1 cellular context compared by ENCODE assay signal in the genomic region with DNA sequence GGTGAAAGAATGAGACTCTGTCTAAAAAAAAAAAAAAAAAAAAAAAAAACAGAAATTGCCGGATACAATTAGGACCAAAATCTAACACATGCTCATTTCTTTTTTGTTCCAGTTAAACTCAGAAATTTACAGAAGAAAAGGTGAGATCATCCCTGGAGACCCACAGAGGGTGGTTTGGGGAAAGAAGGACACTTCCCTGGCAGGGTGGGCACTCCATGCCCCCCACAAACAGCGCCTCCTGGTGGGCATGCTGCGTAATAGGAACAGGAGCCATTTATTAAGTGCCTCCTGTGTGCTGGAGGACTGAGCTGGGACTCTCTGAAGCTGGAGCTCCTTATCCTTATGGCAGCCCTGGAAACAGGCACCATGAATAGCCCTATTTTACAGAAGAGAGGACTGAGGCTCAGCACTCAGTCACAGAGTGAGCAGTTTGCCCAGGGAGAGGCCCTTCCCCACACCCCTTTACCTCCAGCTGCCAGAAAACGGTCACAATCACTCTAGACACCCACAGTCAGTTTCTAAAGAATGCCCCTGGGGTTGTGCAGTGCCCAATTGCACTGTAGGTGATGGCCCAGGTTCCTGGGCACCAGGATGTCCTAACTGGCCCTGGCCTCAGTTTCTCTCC.
TF ChIP-seq lines count a peak whose summit lies in the region.

No MANE protein-coding gene starts in this region.

TF ChIP-seq in K562, 482 proteins besides CTCF, POLR2A, EP300 and RAD21 (continued from another document and continues in another):
- TF ChIP-seq, protein P1, sequence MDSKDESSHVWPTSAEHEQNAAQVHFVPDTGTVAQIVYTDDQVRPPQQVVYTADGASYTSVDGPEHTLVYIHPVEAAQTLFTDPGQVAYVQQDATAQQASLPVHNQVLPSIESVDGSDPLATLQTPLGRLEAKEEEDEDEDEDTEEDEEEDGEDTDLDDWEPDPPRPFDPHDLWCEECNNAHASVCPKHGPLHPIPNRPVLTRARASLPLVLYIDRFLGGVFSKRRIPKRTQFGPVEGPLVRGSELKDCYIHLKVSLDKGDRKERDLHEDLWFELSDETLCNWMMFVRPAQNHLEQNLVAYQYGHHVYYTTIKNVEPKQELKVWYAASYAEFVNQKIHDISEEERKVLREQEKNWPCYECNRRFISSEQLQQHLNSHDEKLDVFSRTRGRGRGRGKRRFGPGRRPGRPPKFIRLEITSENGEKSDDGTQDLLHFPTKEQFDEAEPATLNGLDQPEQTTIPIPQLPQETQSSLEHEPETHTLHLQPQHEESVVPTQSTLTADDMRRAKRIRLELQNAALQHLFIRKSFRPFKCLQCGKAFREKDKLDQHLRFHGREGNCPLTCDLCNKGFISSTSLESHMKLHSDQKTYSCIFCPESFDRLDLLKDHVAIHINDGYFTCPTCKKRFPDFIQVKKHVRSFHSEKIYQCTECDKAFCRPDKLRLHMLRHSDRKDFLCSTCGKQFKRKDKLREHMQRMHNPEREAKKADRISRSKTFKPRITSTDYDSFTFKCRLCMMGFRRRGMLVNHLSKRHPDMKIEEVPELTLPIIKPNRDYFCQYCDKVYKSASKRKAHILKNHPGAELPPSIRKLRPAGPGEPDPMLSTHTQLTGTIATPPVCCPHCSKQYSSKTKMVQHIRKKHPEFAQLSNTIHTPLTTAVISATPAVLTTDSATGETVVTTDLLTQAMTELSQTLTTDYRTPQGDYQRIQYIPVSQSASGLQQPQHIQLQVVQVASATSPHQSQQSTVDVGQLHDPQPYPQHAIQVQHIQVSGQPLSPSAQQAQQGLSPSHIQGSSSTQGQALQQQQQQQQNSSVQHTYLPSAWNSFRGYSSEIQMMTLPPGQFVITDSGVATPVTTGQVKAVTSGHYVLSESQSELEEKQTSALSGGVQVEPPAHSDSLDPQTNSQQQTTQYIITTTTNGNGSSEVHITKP (IDR thresholded peaks at IDR 0.05; ENCODE audit: partially characterized antibody): no peak
- TF ChIP-seq MCM2 (IDR thresholded peaks at IDR 0.05; ENCODE audit: low read depth) (no peak), MIER1 (IDR thresholded peaks at IDR 0.05; ENCODE audit: low read depth) (no peak), ZNF23 (CRISPR knock-in tag; IDR thresholded peaks at IDR 0.05) (no peak), EP400 (IDR thresholded peaks at IDR 0.05) (no peak), NCOA2 (IDR thresholded peaks at IDR 0.05; ENCODE audit: partially characterized antibody in 2 of 2) (no peak), ARNT (IDR thresholded peaks at IDR 0.05) (no peak), MXI1 (IDR thresholded peaks at IDR 0.05; ENCODE audit: low read depth, low read length) (no peak), TCF7 (IDR thresholded peaks at IDR 0.05; ENCODE audit: borderline replicate concordance) (no peak), YY1 (IDR thresholded peaks at IDR 0.05; ENCODE audit: borderline replicate concordance in 1 of 3, control insufficient read depth in 1 of 3, extremely low read depth in 1 of 3, insufficient read depth in 3 of 3, insufficient read length in 1 of 3, insufficient replicate concordance in 2 of 3, low read depth in 1 of 3, low read length in 2 of 3) (peak in 1 of 3 experiments; percentile 70), NR3C1 (CRISPR knock-in tag; IDR thresholded peaks at IDR 0.05) (no peak), MYNN (IDR thresholded peaks at IDR 0.05) (peak; percentile 72; the same call in 1 of the 2 replicates), MYNN (CRISPR knock-in tag; IDR thresholded peaks at IDR 0.05) (no peak), CBFA2T3 (IDR thresholded peaks at IDR 0.05) (no peak), GTF2E2 (tag; IDR thresholded peaks at IDR 0.05) (no peak), ZZZ3 (IDR thresholded peaks at IDR 0.05) (no peak), TBL1XR1 (IDR thresholded peaks at IDR 0.05; ENCODE audit: low read length in 2 of 2) (no peak), RCOR1 (IDR thresholded peaks at IDR 0.05; ENCODE audit: borderline replicate concordance in 1 of 2, low read depth in 2 of 2, low read length in 2 of 2) (peak in 1 of 2 experiments; percentile 8; a peak in 1 of 4 replicates), ZEB2 (IDR thresholded peaks at IDR 0.05) (no peak), BRD4 (IDR thresholded peaks at IDR 0.05) (no peak), CSDE1 (IDR thresholded peaks at IDR 0.05) (no peak), POLR3A (IDR thresholded peaks at IDR 0.05; ENCODE audit: borderline replicate concordance, extremely low read depth, insufficient read depth, insufficient read length) (no peak), MEIS2 (IDR thresholded peaks at IDR 0.05; ENCODE audit: partially characterized antibody) (no peak), JUNB (CRISPR knock-in tag; conservative IDR thresholded peaks at IDR 0.05) (no peak), RB1 (IDR thresholded peaks at IDR 0.05; ENCODE audit: low read depth) (peak; percentile 45; the same call in 1 of the 2 replicates), SMAD4 (CRISPR knock-in tag; conservative IDR thresholded peaks at IDR 0.05) (no peak)
- TF ChIP-seq, protein P2, sequence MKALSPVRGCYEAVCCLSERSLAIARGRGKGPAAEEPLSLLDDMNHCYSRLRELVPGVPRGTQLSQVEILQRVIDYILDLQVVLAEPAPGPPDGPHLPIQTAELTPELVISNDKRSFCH (CRISPR knock-in tag; IDR thresholded peaks at IDR 0.05): no peak
- TF ChIP-seq, protein P2 (tag; IDR thresholded peaks at IDR 0.05): 0 out of 2 replicates have a peak, but pooled peaks have one; percentile 24
- TF ChIP-seq, protein P3, sequence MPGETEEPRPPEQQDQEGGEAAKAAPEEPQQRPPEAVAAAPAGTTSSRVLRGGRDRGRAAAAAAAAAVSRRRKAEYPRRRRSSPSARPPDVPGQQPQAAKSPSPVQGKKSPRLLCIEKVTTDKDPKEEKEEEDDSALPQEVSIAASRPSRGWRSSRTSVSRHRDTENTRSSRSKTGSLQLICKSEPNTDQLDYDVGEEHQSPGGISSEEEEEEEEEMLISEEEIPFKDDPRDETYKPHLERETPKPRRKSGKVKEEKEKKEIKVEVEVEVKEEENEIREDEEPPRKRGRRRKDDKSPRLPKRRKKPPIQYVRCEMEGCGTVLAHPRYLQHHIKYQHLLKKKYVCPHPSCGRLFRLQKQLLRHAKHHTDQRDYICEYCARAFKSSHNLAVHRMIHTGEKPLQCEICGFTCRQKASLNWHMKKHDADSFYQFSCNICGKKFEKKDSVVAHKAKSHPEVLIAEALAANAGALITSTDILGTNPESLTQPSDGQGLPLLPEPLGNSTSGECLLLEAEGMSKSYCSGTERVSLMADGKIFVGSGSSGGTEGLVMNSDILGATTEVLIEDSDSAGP (CRISPR knock-in tag; IDR thresholded peaks at IDR 0.05): no peak
- TF ChIP-seq, protein P4, sequence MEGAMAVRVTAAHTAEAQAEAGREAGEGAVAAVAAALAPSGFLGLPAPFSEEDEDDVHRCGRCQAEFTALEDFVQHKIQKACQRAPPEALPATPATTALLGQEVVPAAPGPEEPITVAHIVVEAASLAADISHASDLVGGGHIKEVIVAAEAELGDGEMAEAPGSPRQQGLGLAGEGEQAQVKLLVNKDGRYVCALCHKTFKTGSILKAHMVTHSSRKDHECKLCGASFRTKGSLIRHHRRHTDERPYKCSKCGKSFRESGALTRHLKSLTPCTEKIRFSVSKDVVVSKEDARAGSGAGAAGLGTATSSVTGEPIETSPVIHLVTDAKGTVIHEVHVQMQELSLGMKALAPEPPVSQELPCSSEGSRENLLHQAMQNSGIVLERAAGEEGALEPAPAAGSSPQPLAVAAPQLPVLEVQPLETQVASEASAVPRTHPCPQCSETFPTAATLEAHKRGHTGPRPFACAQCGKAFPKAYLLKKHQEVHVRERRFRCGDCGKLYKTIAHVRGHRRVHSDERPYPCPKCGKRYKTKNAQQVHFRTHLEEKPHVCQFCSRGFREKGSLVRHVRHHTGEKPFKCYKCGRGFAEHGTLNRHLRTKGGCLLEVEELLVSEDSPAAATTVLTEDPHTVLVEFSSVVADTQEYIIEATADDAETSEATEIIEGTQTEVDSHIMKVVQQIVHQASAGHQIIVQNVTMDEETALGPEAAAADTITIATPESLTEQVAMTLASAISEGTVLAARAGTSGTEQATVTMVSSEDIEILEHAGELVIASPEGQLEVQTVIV (CRISPR knock-in tag; IDR thresholded peaks at IDR 0.05; ENCODE audit: borderline replicate concordance): no peak
- TF ChIP-seq, protein P5, sequence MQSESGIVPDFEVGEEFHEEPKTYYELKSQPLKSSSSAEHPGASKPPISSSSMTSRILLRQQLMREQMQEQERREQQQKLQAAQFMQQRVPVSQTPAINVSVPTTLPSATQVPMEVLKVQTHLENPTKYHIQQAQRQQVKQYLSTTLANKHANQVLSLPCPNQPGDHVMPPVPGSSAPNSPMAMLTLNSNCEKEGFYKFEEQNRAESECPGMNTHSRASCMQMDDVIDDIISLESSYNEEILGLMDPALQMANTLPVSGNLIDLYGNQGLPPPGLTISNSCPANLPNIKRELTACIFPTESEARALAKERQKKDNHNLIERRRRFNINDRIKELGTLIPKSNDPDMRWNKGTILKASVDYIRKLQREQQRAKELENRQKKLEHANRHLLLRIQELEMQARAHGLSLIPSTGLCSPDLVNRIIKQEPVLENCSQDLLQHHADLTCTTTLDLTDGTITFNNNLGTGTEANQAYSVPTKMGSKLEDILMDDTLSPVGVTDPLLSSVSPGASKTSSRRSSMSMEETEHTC (IDR thresholded peaks at IDR 0.05): no peak
- TF ChIP-seq, protein P6, sequence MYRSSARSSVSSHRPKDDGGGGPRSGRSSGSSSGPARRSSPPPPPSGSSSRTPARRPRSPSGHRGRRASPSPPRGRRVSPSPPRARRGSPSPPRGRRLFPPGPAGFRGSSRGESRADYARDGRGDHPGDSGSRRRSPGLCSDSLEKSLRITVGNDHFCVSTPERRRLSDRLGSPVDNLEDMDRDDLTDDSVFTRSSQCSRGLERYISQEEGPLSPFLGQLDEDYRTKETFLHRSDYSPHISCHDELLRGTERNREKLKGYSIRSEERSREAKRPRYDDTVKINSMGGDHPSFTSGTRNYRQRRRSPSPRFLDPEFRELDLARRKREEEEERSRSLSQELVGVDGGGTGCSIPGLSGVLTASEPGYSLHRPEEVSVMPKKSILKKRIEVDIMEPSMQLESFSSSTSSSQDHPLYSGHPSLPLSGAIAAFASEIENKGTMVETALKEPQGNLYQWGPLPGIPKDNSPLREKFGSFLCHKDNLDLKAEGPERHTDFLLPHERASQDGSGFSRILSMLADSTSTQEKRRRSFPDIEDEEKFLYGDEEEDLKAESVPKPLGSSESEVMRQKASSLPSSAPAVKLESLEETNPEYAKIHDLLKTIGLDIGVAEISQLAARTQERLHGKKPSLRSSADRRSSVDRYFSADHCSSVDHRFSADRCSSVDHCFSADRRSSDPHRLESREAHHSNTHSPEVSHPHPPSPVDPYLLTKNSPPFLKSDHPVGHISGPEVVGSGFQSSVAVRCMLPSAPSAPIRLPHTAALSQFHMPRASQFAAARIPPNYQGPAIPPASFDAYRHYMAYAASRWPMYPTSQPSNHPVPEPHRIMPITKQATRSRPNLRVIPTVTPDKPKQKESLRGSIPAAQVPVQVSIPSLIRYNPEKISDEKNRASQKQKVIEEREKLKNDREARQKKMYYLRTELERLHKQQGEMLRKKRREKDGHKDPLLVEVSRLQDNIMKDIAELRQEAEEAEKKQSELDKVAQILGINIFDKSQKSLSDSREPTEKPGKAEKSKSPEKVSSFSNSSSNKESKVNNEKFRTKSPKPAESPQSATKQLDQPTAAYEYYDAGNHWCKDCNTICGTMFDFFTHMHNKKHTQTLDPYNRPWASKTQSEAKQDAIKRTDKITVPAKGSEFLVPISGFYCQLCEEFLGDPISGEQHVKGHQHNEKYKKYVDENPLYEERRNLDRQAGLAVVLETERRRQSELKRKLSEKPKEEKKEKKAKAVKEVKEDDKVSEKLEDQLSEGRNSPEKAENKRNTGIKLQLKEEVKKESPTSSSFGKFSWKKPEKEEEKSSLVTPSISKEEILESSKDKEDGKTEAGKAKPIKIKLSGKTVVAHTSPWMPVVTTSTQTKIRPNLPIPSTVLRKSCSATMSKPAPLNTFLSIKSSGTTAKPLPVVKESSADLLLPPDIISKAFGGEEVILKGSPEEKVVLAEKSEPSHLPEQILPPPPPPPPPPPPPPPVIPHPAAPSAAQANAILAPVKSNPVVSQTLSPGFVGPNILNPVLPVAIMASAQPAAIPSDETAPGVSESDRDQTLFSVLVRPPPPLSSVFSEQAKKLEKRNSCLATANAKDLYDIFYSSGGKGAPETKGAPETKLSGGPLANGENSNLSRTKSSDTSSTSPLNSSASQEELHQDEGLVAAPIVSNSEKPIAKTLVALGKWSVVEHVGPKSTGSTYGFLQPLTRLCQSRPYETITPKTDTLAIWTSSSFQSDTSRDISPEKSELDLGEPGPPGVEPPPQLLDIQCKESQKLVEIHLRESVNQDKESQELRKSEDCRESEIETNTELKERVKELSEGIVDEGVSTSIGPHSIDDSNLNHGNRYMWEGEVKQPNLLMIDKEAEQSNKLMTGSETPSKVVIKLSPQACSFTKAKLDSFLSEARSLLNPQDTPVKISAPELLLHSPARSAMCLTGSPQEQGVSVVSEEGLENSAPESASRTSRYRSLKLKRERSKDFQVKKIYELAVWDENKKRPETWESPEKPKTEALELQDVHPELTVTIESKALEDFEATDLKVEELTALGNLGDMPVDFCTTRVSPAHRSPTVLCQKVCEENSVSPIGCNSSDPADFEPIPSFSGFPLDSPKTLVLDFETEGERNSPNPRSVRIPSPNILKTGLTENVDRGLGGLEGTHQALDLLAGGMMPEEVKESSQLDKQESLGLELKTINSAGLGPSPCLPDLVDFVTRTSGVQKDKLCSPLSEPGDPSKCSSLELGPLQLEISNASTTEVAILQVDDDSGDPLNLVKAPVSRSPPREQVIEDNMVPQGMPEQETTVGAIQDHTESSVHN (IDR thresholded peaks at IDR 0.05; ENCODE audit: borderline replicate concordance in 1 of 2, low read depth in 1 of 2): no peak
- TF ChIP-seq, protein P7, sequence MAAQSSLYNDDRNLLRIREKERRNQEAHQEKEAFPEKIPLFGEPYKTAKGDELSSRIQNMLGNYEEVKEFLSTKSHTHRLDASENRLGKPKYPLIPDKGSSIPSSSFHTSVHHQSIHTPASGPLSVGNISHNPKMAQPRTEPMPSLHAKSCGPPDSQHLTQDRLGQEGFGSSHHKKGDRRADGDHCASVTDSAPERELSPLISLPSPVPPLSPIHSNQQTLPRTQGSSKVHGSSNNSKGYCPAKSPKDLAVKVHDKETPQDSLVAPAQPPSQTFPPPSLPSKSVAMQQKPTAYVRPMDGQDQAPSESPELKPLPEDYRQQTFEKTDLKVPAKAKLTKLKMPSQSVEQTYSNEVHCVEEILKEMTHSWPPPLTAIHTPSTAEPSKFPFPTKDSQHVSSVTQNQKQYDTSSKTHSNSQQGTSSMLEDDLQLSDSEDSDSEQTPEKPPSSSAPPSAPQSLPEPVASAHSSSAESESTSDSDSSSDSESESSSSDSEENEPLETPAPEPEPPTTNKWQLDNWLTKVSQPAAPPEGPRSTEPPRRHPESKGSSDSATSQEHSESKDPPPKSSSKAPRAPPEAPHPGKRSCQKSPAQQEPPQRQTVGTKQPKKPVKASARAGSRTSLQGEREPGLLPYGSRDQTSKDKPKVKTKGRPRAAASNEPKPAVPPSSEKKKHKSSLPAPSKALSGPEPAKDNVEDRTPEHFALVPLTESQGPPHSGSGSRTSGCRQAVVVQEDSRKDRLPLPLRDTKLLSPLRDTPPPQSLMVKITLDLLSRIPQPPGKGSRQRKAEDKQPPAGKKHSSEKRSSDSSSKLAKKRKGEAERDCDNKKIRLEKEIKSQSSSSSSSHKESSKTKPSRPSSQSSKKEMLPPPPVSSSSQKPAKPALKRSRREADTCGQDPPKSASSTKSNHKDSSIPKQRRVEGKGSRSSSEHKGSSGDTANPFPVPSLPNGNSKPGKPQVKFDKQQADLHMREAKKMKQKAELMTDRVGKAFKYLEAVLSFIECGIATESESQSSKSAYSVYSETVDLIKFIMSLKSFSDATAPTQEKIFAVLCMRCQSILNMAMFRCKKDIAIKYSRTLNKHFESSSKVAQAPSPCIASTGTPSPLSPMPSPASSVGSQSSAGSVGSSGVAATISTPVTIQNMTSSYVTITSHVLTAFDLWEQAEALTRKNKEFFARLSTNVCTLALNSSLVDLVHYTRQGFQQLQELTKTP (IDR thresholded peaks at IDR 0.05; ENCODE audit: low read depth in 1 of 2, partially characterized antibody in 2 of 2): no peak
